33 cellular contexts compared by ENCODE assay signal in the genomic region with DNA sequence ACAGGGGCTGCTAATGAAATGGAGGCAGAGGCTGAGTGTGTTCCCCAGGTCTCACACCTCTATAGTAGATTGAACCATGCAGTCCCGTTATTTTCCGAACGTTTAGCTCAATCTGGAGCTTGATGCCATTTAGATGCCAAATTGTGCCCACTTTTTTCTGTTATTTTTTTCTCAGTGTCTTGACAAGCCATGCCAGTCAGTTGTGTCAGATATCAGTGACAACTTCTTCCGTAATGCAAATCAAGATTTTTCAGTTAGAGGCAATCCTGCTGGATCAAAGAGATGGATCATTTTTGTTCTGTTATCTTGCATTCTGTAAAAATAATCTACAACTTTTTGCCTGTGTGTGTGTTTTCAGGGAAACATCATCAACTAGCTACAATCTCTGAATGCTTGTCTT. TPM values are rescaled to one million over a fixed set of nuclear protein-coding genes. Genes with fewer than 3 reads are reported as not detected.
"Had no signal": no experiment of that assay in that cellular context is flagged by ENCODE, and none has a peak within 500 bp of the region (broad histone marks: within the 10 kb centered on the region; RNA-seq: fewer than 3 reads in every experiment).

No MANE protein-coding gene starts in this region.

- ATAC-seq: activated naive CD8-positive, alpha-beta T cell treated with anti-CD3 and anti-CD28 coated beads, Interleukin-2, amount 50 U/mL, for 24 hours; activated T-cell treated with anti-CD3 and anti-CD28 coated beads, Interleukin-2, amount 50 U/mL, for 4 hours; activated T-helper 17 cell treated with anti-CD3 and anti-CD28 coated beads, Interleukin-2, amount 50 U/mL, for 72 hours had no signal

- H3K27ac ChIP-seq: adrenal gland, ascending aorta, body of pancreas, brain microvascular endothelial cell, breast epithelium, cardiac muscle cell had no signal

- H3K4me3 ChIP-seq: adrenal gland, ascending aorta, body of pancreas, breast epithelium, cardiac muscle cell had no signal

- H3K27me3 ChIP-seq: adrenal gland, ascending aorta, body of pancreas, brain microvascular endothelial cell, breast epithelium had no signal

- H3K36me3 ChIP-seq: adrenal gland, ascending aorta, brain microvascular endothelial cell, breast epithelium, cardiac muscle cell had no signal

- H3K9me3 ChIP-seq: adrenal gland, ascending aorta, body of pancreas, breast epithelium had no signal

- DNase-seq: activated effector memory CD4-positive, alpha-beta T cell treated with anti-CD3 and anti-CD28 coated beads, Interleukin-2, amount 50 U/mL, for 16 hours; activated effector memory CD4-positive, alpha-beta T cell treated with Interleukin-2 at 50 U/mL for 16 hours; activated gamma-delta T cell; activated gamma-delta T cell treated with Interleukin-2 at 50 U/mL for 16 hours; activated naive CD4-positive, alpha-beta T cell; activated naive CD4-positive, alpha-beta T cell treated with anti-CD3 and anti-CD28 coated beads for 36 hours; activated naive CD4-positive, alpha-beta T cell treated with anti-CD3 and anti-CD28 coated beads, Interleukin-2, amount 10 ng/mL, durations not matched to agents 7 days and 5 days; activated naive CD4-positive, alpha-beta T cell treated with anti-CD3 and anti-CD28 coated beads, Interleukin-2, amount 50 U/mL, for 16 hours; activated naive CD4-positive, alpha-beta T cell treated with Interleukin-2 at 50 U/mL for 16 hours; activated naive CD8-positive, alpha-beta T cell treated with anti-CD3 and anti-CD28 coated beads for 36 hours; activated naive CD8-positive, alpha-beta T cell treated with anti-CD3 and anti-CD28 coated beads, Interleukin-2, amount 10 ng/mL, durations not matched to agents 7 days and 5 days; activated naive CD8-positive, alpha-beta T cell treated with anti-CD3 and anti-CD28 coated beads, Interleukin-2, amount 50 U/mL, for 24 hours; activated T-cell treated with anti-CD3 and anti-CD28 coated beads, Interleukin-2, amount 50 U/mL, for 1 hour; activated T-cell treated with anti-CD3 and anti-CD28 coated beads, Interleukin-2, amount 50 U/mL, for 24 hours; activated T-cell treated with anti-CD3 and anti-CD28 coated beads, Interleukin-2, amount 50 U/mL, for 4 hours; activated T-cell treated with anti-CD3 and anti-CD28 coated beads, Interleukin-2, amount 50 U/mL, for 48 hours; activated T-cell treated with anti-CD3 and anti-CD28 coated beads, Interleukin-2, amount 50 U/mL, for 72 hours; adrenal gland; amniotic stem cell; amygdala; anterior cingulate cortex; aorta; brain microvascular endothelial cell; caudate nucleus; central memory CD4-positive, alpha-beta T cell; cerebellar nuclear complex had no signal

- H3K4me1 ChIP-seq: adrenal gland, ascending aorta, body of pancreas, breast epithelium had no signal

RNA-seq across cellular contexts. Expression of gene GLP1R, which starts 31.1 kb away (rescaled TPM):
- total RNA-seq: activated naive CD8-positive, alpha-beta T cell treated with anti-CD3 and anti-CD28 coated beads, Interleukin-2, amount 10 ng/mL, durations not matched to agents 7 days and 5 days; activated T-helper 17 cell treated with anti-CD3 and anti-CD28 coated beads, Interleukin-2, amount 50 U/mL, for 72 hours; aorta; ascending aorta; astrocyte; bronchial epithelial cell had no signal
- polyA plus RNA-seq: aorta had no signal
